In the genomic region with DNA sequence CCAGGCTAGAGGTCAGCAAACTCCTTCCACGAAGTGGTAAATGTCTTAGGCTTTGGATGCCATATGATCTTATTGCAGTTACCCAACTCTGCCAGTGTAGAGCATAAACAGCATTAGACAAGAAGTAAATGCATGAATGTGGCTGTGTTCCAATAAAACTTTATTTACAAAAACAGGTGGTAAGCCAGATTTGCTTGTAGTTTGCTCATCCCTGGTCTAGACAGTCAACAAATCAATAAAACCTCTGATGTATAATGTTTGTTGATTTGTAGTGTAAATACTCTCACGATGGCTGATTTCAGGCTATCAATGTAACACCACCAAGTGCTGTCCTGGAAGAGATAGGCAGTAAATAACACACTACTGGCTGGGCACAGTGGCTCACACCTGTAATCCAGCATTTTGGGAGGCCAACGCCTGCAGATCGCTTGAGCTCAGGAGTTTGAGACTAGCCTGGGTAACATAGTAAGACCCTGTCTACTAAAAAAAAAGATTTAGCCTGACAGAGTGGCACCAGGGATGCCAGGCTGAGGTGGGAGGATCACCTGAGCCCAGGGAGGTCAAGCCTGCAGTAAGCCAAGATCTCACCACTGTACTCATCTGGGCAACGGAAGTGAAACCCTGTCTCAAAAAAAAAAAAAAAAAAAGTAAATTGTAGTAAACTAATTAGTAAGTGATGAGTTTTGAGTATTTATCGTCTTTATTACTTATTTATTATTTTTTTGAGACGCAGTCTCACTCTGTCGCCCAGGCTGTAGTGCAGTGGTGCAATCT, we compare ENCODE assay signal across 2 cellular contexts.
TF ChIP-seq lines count a peak whose summit lies in the region.

No MANE protein-coding gene starts in this region.

TF ChIP-seq in GM12891, 5 proteins besides CTCF, POLR2A, EP300 and RAD21:
- TF ChIP-seq TAF1 (IDR thresholded peaks at IDR 0.05; ENCODE audit: low read depth, low read length) (no peak), POLR2AphosphoS5 (IDR thresholded peaks at IDR 0.05; ENCODE audit: low read depth, low read length) (no peak), POU2F2 (IDR thresholded peaks at IDR 0.05; ENCODE audit: low read depth, low read length) (no peak), SPI1 (IDR thresholded peaks at IDR 0.05; ENCODE audit: low read depth, low read length) (peak; percentile 62), PAX5 (IDR thresholded peaks at IDR 0.05; ENCODE audit: insufficient read depth, low read length, severe bottlenecking) (no peak)
TF ChIP-seq in GM12891: peak in this region for 1.

TF ChIP-seq in HepG2, 621 proteins besides CTCF, POLR2A, EP300 and RAD21:
- TF ChIP-seq ZNF816 (CRISPR knock-in tag; IDR thresholded peaks at IDR 0.05; ENCODE audit: borderline replicate concordance) (no peak), KLF16 (CRISPR knock-in tag; IDR thresholded peaks at IDR 0.05) (no peak), SKI (IDR thresholded peaks at IDR 0.05; ENCODE audit: partially characterized antibody) (peak; percentile 43), HNF4G (IDR thresholded peaks at IDR 0.05; ENCODE audit: borderline replicate concordance, low read depth, low read length) (no peak), HNF4G (CRISPR knock-in tag; IDR thresholded peaks at IDR 0.05; ENCODE audit: borderline replicate concordance, low read depth) (no peak), SNAI1 (CRISPR knock-in tag; IDR thresholded peaks at IDR 0.05; ENCODE audit: borderline replicate concordance) (no peak), TBX3 (IDR thresholded peaks at IDR 0.05; ENCODE audit: borderline replicate concordance) (peak; percentile 35; the same call in 1 of the 2 replicates), ZNF569 (CRISPR knock-in tag; IDR thresholded peaks at IDR 0.05; ENCODE audit: borderline replicate concordance) (no peak), FOXP1 (IDR thresholded peaks at IDR 0.05) (no peak), FOXP1 (CRISPR knock-in tag; IDR thresholded peaks at IDR 0.05) (0 out of 2 replicates have a peak, but pooled peaks have one; percentile 13)
- TF ChIP-seq, protein P1, sequence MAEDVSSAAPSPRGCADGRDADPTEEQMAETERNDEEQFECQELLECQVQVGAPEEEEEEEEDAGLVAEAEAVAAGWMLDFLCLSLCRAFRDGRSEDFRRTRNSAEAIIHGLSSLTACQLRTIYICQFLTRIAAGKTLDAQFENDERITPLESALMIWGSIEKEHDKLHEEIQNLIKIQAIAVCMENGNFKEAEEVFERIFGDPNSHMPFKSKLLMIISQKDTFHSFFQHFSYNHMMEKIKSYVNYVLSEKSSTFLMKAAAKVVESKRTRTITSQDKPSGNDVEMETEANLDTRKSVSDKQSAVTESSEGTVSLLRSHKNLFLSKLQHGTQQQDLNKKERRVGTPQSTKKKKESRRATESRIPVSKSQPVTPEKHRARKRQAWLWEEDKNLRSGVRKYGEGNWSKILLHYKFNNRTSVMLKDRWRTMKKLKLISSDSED (CRISPR knock-in tag; IDR thresholded peaks at IDR 0.05): no peak
- TF ChIP-seq, protein P2, sequence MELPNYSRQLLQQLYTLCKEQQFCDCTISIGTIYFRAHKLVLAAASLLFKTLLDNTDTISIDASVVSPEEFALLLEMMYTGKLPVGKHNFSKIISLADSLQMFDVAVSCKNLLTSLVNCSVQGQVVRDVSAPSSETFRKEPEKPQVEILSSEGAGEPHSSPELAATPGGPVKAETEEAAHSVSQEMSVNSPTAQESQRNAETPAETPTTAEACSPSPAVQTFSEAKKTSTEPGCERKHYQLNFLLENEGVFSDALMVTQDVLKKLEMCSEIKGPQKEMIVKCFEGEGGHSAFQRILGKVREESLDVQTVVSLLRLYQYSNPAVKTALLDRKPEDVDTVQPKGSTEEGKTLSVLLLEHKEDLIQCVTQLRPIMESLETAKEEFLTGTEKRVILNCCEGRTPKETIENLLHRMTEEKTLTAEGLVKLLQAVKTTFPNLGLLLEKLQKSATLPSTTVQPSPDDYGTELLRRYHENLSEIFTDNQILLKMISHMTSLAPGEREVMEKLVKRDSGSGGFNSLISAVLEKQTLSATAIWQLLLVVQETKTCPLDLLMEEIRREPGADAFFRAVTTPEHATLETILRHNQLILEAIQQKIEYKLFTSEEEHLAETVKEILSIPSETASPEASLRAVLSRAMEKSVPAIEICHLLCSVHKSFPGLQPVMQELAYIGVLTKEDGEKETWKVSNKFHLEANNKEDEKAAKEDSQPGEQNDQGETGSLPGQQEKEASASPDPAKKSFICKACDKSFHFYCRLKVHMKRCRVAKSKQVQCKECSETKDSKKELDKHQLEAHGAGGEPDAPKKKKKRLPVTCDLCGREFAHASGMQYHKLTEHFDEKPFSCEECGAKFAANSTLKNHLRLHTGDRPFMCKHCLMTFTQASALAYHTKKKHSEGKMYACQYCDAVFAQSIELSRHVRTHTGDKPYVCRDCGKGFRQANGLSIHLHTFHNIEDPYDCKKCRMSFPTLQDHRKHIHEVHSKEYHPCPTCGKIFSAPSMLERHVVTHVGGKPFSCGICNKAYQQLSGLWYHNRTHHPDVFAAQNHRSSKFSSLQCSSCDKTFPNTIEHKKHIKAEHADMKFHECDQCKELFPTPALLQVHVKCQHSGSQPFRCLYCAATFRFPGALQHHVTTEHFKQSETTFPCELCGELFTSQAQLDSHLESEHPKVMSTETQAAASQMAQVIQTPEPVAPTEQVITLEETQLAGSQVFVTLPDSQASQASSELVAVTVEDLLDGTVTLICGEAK (IDR thresholded peaks at IDR 0.05): peak; percentile 94
- TF ChIP-seq, protein P2 (CRISPR knock-in tag; IDR thresholded peaks at IDR 0.05): peak; percentile 98
- TF ChIP-seq, protein P3, sequence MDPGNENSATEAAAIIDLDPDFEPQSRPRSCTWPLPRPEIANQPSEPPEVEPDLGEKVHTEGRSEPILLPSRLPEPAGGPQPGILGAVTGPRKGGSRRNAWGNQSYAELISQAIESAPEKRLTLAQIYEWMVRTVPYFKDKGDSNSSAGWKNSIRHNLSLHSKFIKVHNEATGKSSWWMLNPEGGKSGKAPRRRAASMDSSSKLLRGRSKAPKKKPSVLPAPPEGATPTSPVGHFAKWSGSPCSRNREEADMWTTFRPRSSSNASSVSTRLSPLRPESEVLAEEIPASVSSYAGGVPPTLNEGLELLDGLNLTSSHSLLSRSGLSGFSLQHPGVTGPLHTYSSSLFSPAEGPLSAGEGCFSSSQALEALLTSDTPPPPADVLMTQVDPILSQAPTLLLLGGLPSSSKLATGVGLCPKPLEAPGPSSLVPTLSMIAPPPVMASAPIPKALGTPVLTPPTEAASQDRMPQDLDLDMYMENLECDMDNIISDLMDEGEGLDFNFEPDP (CRISPR knock-in tag; conservative IDR thresholded peaks at IDR 0.05): no peak
